Comparison of ENCODE assay signal across 13 cellular contexts in the genomic region with DNA sequence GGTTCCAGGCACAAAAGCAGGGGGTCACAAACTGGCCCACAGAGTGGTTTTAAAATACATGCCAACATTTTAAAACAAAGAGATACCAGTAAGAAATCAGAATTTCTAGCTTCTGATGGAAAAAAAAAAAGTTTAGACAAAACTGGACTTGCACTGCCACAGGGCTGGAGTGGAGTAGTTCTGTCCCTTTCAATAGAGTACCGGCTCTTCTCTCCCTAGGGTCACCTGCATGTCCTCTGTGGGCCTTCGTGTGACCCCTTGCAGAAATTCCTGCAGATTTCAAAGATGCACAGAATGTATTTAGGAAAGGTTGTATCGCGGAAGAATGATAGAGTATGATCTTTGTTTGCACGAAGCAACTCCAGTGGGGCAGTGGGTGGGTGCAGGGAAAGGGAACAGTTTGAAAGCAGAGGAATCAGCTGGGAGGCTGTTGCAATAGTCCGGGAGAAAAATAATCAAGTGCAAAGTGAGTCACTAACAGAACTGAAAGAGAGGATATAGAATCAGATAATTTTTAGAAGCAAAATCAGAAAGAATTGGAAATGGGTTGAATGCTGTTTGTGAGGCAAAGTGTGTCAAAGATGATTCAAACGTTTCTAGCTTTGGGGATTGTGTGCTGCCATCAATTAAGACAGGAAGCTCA.
DNase-seq lines count a peak whose midpoint lies in the region; ATAC-seq and TF ChIP-seq lines count a peak whose summit lies in the region.
"Had no signal": no experiment of that assay in that cellular context is flagged by ENCODE, and none has a peak within 500 bp of the region (broad histone marks: within the 10 kb centered on the region; RNA-seq: fewer than 3 reads in every experiment).

No MANE protein-coding gene starts in this region.

- POLR2A ChIA-PET in AG04450 (lab: Yijun Ruan, JAX): no interaction called here

- H3K9me3 ChIP-seq in AG04450 (ENCODE audit: control insufficient read depth, insufficient read depth, low read length): no peaks in the 10 kb centered on the region
- H3K9me3 ChIP-seq in hepatocyte (ENCODE audit: low read depth): no peaks in the 10 kb centered on the region
- no peaks in the 10 kb centered on the region for H3K9me3 ChIP-seq in heart right ventricle

- H3K27me3 ChIP-seq in AG04450 (ENCODE audit: control insufficient read depth, insufficient read depth, low read length): no peaks in the 10 kb centered on the region
- H3K27me3 ChIP-seq in HL-60 (ENCODE audit: insufficient read depth, poor library complexity, severe bottlenecking): no peaks in the 10 kb centered on the region
- no peaks in the 10 kb centered on the region for H3K27me3 ChIP-seq in hepatocyte
- no peaks in the 10 kb centered on the region for H3K27me3 ChIP-seq in heart right ventricle

- peak overlapping the region; percentile 16 for H3K4me2 ChIP-seq in hepatocyte

- H3K4me1 ChIP-seq in hepatocyte (ENCODE audit: insufficient read depth): no peaks in the 10 kb centered on the region
- peaks cover 0 to 22% (median 0%) of the 10 kb centered on the region in 9 donors for H3K4me1 ChIP-seq in heart right ventricle

- H3K36me3 Mint-ChIP-seq in glutamatergic neuron (ENCODE audit: unreplicated experiment): no peaks in the 10 kb centered on the region

- TF ChIP-seq CTCF in AG04450 (IDR thresholded peaks at IDR 0.05; ENCODE audit: low read depth, low read length) (no peak), HL-60 (IDR thresholded peaks at IDR 0.05; ENCODE audit: insufficient read depth, low read length) (no peak), hepatocyte (IDR thresholded peaks at IDR 0.05; ENCODE audit: poor library complexity) (no peak), heart right ventricle (IDR thresholded peaks at IDR 0.05) (no peak), glutamatergic neuron (IDR thresholded peaks at IDR 0.05; ENCODE audit: partially characterized antibody, unreplicated experiment) (no peak)

- no peak overlapping the region for H3K27ac Mint-ChIP-seq in glutamatergic neuron (ENCODE audit: unreplicated experiment)

- H3K9me2 ChIP-seq in hepatocyte (replicated peaks; ENCODE audit: insufficient read depth): no peaks in the 10 kb centered on the region

- H3K27ac ChIP-seq in AG04450 (ENCODE audit: low read depth, low read length): peak overlapping the region; percentile 40
- H3K27ac ChIP-seq in HL-60 (replicated peaks): peak overlapping the region; percentile 16; the same call in 1 of the 2 replicates
- H3K27ac ChIP-seq in hepatocyte: no peak overlapping the region
- H3K27ac ChIP-seq in heart right ventricle: no peak overlapping the region
- H3K27ac ChIP-seq: coronary artery had no signal

- H3K9me3 Mint-ChIP-seq in glutamatergic neuron (ENCODE audit: unreplicated experiment): peaks cover 4% of the 10 kb centered on the region

- no peak overlapping the region for H3K4me3 Mint-ChIP-seq in glutamatergic neuron (ENCODE audit: unreplicated experiment)

- ATAC-seq in heart right ventricle: no peak

- H2AFZ ChIP-seq in hepatocyte: no peak overlapping the region

- H3K27me3 Mint-ChIP-seq in glutamatergic neuron (ENCODE audit: unreplicated experiment): no peaks in the 10 kb centered on the region

- peak overlapping the region; percentile 7; the same call in 1 of the 2 replicates for H3K4me3 ChIP-seq in AG04450 (ENCODE audit: low read depth, low read length)
- H3K4me3 ChIP-seq in HL-60 (replicated peaks; ENCODE audit: insufficient read depth, low read length): no peak overlapping the region; the same call in 1 of the 2 replicates
- no peak overlapping the region for H3K4me3 ChIP-seq in hepatocyte
- H3K4me3 ChIP-seq in heart right ventricle: no peak overlapping the region
- H3K4me3 ChIP-seq: coronary artery had no signal

- no peaks in the 10 kb centered on the region for H3K4me1 Mint-ChIP-seq in glutamatergic neuron (ENCODE audit: low read depth, unreplicated experiment)

- DNase-seq in AG04450 (ENCODE audit: low read depth, low spot score) (peak; percentile 39), HL-60 (ENCODE audit: low read depth in 1 of 2, low spot score in 1 of 2) (peak; percentile 62 to 70), UCSD-AML1 (lab: John Stamatoyannopoulos, UW; ENCODE audit: unreplicated experiment) (peak; percentile 14), hepatocyte (ENCODE audit: low spot score) (peak; percentile 8), NCI-H1092 (lab: John Stamatoyannopoulos, UW) (no peak), heart right ventricle (no peak), germinal center (ENCODE audit: low spot score) (no peak), glutamatergic neuron (no peak)
- DNase-seq: activated gamma-delta T cell; CD4-positive, CD25-positive, alpha-beta regulatory T cell; NCI-H1436 treated with DMSO at 0.1 percent for 48 hours; NCI-H69 had no signal

- H3K36me3 ChIP-seq in hepatocyte (replicated peaks; ENCODE audit: insufficient read depth, low read depth) (no peaks in the 10 kb centered on the region), heart right ventricle (no peaks in the 10 kb centered on the region)

- 76% methylated on average over 7 of the region's 7 CpGs for WGBS in hepatocyte (ENCODE audit: low lambda C conversion rate, missing lambda C conversion rate)
- WGBS in heart right ventricle, 2 donors: 71 to 76% methylated on average over 7 of the region's 7 CpGs

- H3K79me2 ChIP-seq in hepatocyte: no peaks in the 10 kb centered on the region

- CTCF ChIA-PET in AG04450 (lab: Charles Lee): no interaction called here

- no peaks in the 10 kb centered on the region for H4K20me1 ChIP-seq in hepatocyte (ENCODE audit: insufficient read depth, poor library complexity, severe bottlenecking)

- intact Hi-C loops in heart right ventricle (cut with DNase I): no loop called here

Comparison
In these comparisons a context has a peak if more than half of its experiments do, and no peak if none do; other contexts are left out.
1. DNase-seq: peak in AG04450 (single experiment), HL-60 (2 of 2), UCSD-AML1 (single experiment) and hepatocyte (single experiment); none in NCI-H1092 (single experiment), heart right ventricle (0 of 2), germinal center (single experiment) and glutamatergic neuron (single experiment).
2. H3K27ac ChIP-seq: peak in AG04450 (single experiment) and HL-60 (single experiment); none in hepatocyte (single experiment) and heart right ventricle (0 of 10).